1 cellular context compared by ENCODE assay signal in the genomic region with DNA sequence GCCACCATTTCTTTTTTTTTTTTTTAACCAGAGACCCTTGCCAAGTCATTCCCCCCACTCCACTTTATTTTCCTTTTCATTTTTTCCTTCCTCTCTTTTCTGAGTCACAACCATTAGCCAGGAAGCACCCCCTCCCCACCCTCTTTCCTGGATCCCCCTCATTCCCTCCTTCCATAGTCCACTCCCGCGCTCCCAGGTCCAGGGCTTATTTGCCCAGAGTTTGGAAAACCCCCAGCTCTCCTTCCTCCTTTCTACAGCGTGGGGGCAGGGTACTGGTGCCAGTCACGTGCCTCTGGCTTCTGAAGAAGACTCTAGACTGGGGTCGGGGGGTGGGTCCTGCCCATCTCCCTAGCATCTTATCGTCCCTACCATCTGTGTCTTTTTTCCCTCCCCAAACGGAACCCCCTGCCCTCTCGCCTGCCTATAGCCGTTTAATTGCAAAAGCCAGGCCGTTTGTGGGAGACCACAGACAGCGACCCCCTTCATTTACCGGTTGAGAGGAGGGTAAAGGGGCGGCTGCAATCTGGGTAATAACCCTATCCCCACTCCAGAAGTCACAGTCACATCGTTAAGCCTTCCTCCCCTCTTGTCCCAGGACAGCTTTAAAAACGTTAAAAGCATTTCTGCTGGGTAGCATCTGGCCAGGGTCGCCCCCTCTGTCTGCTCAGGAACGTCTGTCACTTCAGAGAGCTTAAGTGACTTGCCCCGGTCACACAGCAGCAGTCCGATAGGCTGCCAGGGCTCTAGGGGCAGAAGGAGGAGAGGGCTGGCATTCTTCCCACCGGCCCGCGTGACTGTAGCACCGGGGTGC.
TF ChIP-seq lines count a peak whose summit lies in the region.

No MANE protein-coding gene starts in this region.

TF ChIP-seq in HEK293, 187 proteins besides CTCF, POLR2A, EP300 and RAD21 (continued from another document):
- TF ChIP-seq ZNF501 (tag by site-specific recombination; IDR thresholded peaks at IDR 0.05): no peak
- TF ChIP-seq ZNF510 (tag by site-specific recombination; IDR thresholded peaks at IDR 0.05; ENCODE audit: insufficient replicate concordance): no peak
- peak; percentile 90; the same call in 1 of the 2 replicates for TF ChIP-seq ZNF768 (tag by site-specific recombination; IDR thresholded peaks at IDR 0.05)
- peak; percentile 50; the same call in 1 of the 2 replicates for TF ChIP-seq SP7 (tag by site-specific recombination; IDR thresholded peaks at IDR 0.05)
- no peak for TF ChIP-seq HOXD13 (CRISPR knock-in tag; IDR thresholded peaks at IDR 0.05; ENCODE audit: borderline replicate concordance)
- no peak for TF ChIP-seq HOXC10 (CRISPR knock-in tag; IDR thresholded peaks at IDR 0.05)
- TF ChIP-seq GLIS1 (tag by site-specific recombination; IDR thresholded peaks at IDR 0.05): no peak
- TF ChIP-seq SCRT2 (tag by site-specific recombination; IDR thresholded peaks at IDR 0.05): no peak
- TF ChIP-seq ZNF16 (tag by site-specific recombination; IDR thresholded peaks at IDR 0.05; ENCODE audit: low read depth): no peak
- no peak for TF ChIP-seq PRDM1 (tag by site-specific recombination; IDR thresholded peaks at IDR 0.05)
- no peak for TF ChIP-seq ZNF311 (tag by site-specific recombination; IDR thresholded peaks at IDR 0.05; ENCODE audit: borderline replicate concordance)
- no peak for TF ChIP-seq REPIN1 (tag by site-specific recombination; IDR thresholded peaks at IDR 0.05; ENCODE audit: low read depth)
- no peak for TF ChIP-seq HOXA7 (CRISPR knock-in tag; IDR thresholded peaks at IDR 0.05; ENCODE audit: borderline replicate concordance)
- TF ChIP-seq, protein P1, sequence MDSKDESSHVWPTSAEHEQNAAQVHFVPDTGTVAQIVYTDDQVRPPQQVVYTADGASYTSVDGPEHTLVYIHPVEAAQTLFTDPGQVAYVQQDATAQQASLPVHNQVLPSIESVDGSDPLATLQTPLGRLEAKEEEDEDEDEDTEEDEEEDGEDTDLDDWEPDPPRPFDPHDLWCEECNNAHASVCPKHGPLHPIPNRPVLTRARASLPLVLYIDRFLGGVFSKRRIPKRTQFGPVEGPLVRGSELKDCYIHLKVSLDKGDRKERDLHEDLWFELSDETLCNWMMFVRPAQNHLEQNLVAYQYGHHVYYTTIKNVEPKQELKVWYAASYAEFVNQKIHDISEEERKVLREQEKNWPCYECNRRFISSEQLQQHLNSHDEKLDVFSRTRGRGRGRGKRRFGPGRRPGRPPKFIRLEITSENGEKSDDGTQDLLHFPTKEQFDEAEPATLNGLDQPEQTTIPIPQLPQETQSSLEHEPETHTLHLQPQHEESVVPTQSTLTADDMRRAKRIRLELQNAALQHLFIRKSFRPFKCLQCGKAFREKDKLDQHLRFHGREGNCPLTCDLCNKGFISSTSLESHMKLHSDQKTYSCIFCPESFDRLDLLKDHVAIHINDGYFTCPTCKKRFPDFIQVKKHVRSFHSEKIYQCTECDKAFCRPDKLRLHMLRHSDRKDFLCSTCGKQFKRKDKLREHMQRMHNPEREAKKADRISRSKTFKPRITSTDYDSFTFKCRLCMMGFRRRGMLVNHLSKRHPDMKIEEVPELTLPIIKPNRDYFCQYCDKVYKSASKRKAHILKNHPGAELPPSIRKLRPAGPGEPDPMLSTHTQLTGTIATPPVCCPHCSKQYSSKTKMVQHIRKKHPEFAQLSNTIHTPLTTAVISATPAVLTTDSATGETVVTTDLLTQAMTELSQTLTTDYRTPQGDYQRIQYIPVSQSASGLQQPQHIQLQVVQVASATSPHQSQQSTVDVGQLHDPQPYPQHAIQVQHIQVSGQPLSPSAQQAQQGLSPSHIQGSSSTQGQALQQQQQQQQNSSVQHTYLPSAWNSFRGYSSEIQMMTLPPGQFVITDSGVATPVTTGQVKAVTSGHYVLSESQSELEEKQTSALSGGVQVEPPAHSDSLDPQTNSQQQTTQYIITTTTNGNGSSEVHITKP (tag by site-specific recombination; IDR thresholded peaks at IDR 0.05): peak; percentile 97
- peak; percentile 86 for TF ChIP-seq ZBTB20 (tag by site-specific recombination; IDR thresholded peaks at IDR 0.05)
- no peak for TF ChIP-seq ZNF416 (tag by site-specific recombination; IDR thresholded peaks at IDR 0.05)
- no peak for TF ChIP-seq ZNF514 (tag by site-specific recombination; IDR thresholded peaks at IDR 0.05)
- peak; percentile 49; the same call in 1 of the 2 replicates for TF ChIP-seq ZNF398 (tag by site-specific recombination; IDR thresholded peaks at IDR 0.05)
